In genomic region chr3:117261907-117262518, GRCh38 we compare ENCODE assay signal across 14 cellular contexts.
A peak's percentile ranks its signal among the peaks of the same experiment; 100 is the strongest.
DNase-seq lines count a peak whose midpoint lies in the region; ATAC-seq and TF ChIP-seq lines count a peak whose summit lies in the region.
"Had no signal": no experiment of that assay in that cellular context is flagged by ENCODE, and none has a peak within 500 bp of the region (broad histone marks: within the 10 kb centered on the region; RNA-seq: fewer than 3 reads in every experiment).

No MANE protein-coding gene starts in this region.

- TF ChIP-seq POLR2A in body of pancreas (IDR thresholded peaks at IDR 0.05) = no peak
- no peak for TF ChIP-seq POLR2A in prostate gland (IDR thresholded peaks at IDR 0.05)

- POLR2A ChIA-PET in naive thymus-derived CD8-positive, alpha-beta T cell (lab: Charles Lee) = no interaction called here

- no peaks in the 10 kb centered on the region for H3K27me3 Mint-ChIP-seq in Calu3 (ENCODE audit: unreplicated experiment)
- H3K27me3 Mint-ChIP-seq in naive thymus-derived CD8-positive, alpha-beta T cell = no peaks in the 10 kb centered on the region

- TF ChIP-seq CTCF in Calu3 (IDR thresholded peaks at IDR 0.05; ENCODE audit: unreplicated experiment) = no peak
- no peak for TF ChIP-seq CTCF in body of pancreas (IDR thresholded peaks at IDR 0.05)
- no peak for TF ChIP-seq CTCF in liver (IDR thresholded peaks at IDR 0.05; ENCODE audit: low read depth, low read length, missing input control)
- TF ChIP-seq CTCF in prostate gland (IDR thresholded peaks at IDR 0.05) = no peak

- BruUV-seq in Calu3 (replicated peaks; lab: Mats Ljungman, UMichigan) = no TSS peak

- H3K27ac Mint-ChIP-seq in Calu3 (ENCODE audit: unreplicated experiment) = no peak overlapping the region
- no peak overlapping the region for H3K27ac Mint-ChIP-seq in naive thymus-derived CD8-positive, alpha-beta T cell

- H3K4me1 Mint-ChIP-seq in Calu3 (ENCODE audit: low read depth, unreplicated experiment) = peaks cover 20% of the 10 kb centered on the region
- H3K4me1 Mint-ChIP-seq in naive thymus-derived CD8-positive, alpha-beta T cell = no peaks in the 10 kb centered on the region

- WGBS in body of pancreas, 2 donors = 28 to 29% methylated on average over 3 of the region's 3 CpGs
- 38% methylated on average over 3 of the region's 3 CpGs for WGBS in liver
- 31% methylated on average over 3 of the region's 3 CpGs for WGBS in prostate gland

- intact Hi-C loops in Calu3 (cut with micrococcal nuclease; ENCODE audit: unreplicated experiment) (no loop called here), body of pancreas (cut with DNase I) (no loop called here), prostate gland (cut with DNase I) (no loop called here)

- DNase-seq in Calu3 (peak; percentile 4), body of pancreas (peak in 3 of 4 donors; percentile 16 to 56 (median 40)), prostate gland (ENCODE audit: low spot score) (peak; percentile 55), NCI-H1930 (lab: John Stamatoyannopoulos, UW) (no peak)
- no peak for DNase-seq in naive thymus-derived CD8-positive, alpha-beta T cell
- DNase-seq: MM.1S, NCI-H1105, NCI-H2081 treated with DMSO at 0.1 percent for 48 hours, NCI-H69 had no signal

- CTCF ChIA-PET in Calu3 (lab: Charles Lee) = no interaction called here

- peak in 1 of 2 donors; percentile 27 for TF ChIP-seq RAD21 in liver (IDR thresholded peaks at IDR 0.05)

- H3K27me3 ChIP-seq in body of pancreas (no peaks in the 10 kb centered on the region), liver (ENCODE audit: control insufficient read depth in 4 of 4, insufficient read depth in 4 of 4, low read length in 3 of 4) (no peaks in the 10 kb centered on the region), prostate gland (replicated peaks; ENCODE audit: insufficient read depth) (no peaks in the 10 kb centered on the region)

- H3K36me3 Mint-ChIP-seq in Calu3 (ENCODE audit: insufficient read depth, unreplicated experiment) = no peaks in the 10 kb centered on the region
- no peaks in the 10 kb centered on the region for H3K36me3 Mint-ChIP-seq in naive thymus-derived CD8-positive, alpha-beta T cell

- H3K9me3 Mint-ChIP-seq in Calu3 (ENCODE audit: low read depth, unreplicated experiment) = no peaks in the 10 kb centered on the region
- H3K9me3 Mint-ChIP-seq in naive thymus-derived CD8-positive, alpha-beta T cell = peaks cover 0 to 10% (median 0%) of the 10 kb centered on the region in 9 donors

- ATAC-seq in body of pancreas = peak; percentile 92
- no peak for ATAC-seq in HG03442 (IDR thresholded peaks at IDR 0.05; ENCODE audit: unreplicated experiment)
- ATAC-seq in naive thymus-derived CD8-positive, alpha-beta T cell = no peak
- ATAC-seq: GM12878, Right ventricle myocardium inferior had no signal

- no peak overlapping the region for H3K9ac ChIP-seq in liver (ENCODE audit: low read depth in 1 of 2, low read length in 2 of 2)

- H3K4me1 ChIP-seq in body of pancreas (peaks cover 14% of the 10 kb centered on the region), liver (ENCODE audit: control insufficient read depth in 4 of 4, insufficient read depth in 4 of 4, low read length in 3 of 4) (peaks cover 3 to 7% (median 7%) of the 10 kb centered on the region in 4 donors), prostate gland (replicated peaks) (no peaks in the 10 kb centered on the region)

- H3K4me3 ChIP-seq in body of pancreas (no peak overlapping the region), liver (ENCODE audit: low read depth in 1 of 3, low read length in 3 of 3) (no peak overlapping the region), prostate gland (no peak overlapping the region)
- H3K4me3 ChIP-seq: GM12878, SK-N-MC had no signal

- H3K9me3 ChIP-seq in body of pancreas = no peaks in the 10 kb centered on the region
- no peaks in the 10 kb centered on the region for H3K9me3 ChIP-seq in liver (ENCODE audit: control insufficient read depth in 4 of 4, low read length in 3 of 4)
- no peaks in the 10 kb centered on the region for H3K9me3 ChIP-seq in prostate gland

- no peaks in the 10 kb centered on the region for H3K36me3 ChIP-seq in body of pancreas (replicated peaks in 1 of 2; ENCODE audit: insufficient read depth in 1 of 2, low read depth in 2 of 2)
- H3K36me3 ChIP-seq in liver (ENCODE audit: control insufficient read depth in 4 of 4, insufficient read depth in 3 of 4, low read depth in 1 of 4, low read length in 3 of 4) = no peaks in the 10 kb centered on the region
- no peaks in the 10 kb centered on the region for H3K36me3 ChIP-seq in prostate gland

- no peak overlapping the region for H3K4me3 Mint-ChIP-seq in Calu3 (ENCODE audit: low read depth, unreplicated experiment)
- H3K4me3 Mint-ChIP-seq in naive thymus-derived CD8-positive, alpha-beta T cell = no peak overlapping the region

- peak overlapping the region in 3 of 4 donors; percentile 55 to 84 (median 74) for H3K27ac ChIP-seq in body of pancreas
- peak overlapping the region; percentile 0 to 39 for H3K27ac ChIP-seq in liver (ENCODE audit: low read depth in 1 of 2, low read length in 2 of 2)
- H3K27ac ChIP-seq in prostate gland = peak overlapping the region in 1 of 2 donors; percentile 12
- H3K27ac ChIP-seq: SK-N-MC had no signal

TF ChIP-seq in liver, 16 proteins besides CTCF, POLR2A, EP300 and RAD21:
- TF ChIP-seq, protein P1, sequence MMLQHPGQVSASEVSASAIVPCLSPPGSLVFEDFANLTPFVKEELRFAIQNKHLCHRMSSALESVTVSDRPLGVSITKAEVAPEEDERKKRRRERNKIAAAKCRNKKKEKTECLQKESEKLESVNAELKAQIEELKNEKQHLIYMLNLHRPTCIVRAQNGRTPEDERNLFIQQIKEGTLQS (IDR thresholded peaks at IDR 0.05) = no peak
- TF ChIP-seq SP1 (IDR thresholded peaks at IDR 0.05) (peak; percentile 37), REST (IDR thresholded peaks at IDR 0.05) (no peak), YY1 (IDR thresholded peaks at IDR 0.05) (peak; percentile 56), HNF4A (conservative IDR thresholded peaks at IDR 0.05) (peak in 1 of 2 donors; percentile 10), RXRA (IDR thresholded peaks at IDR 0.05) (peak in 1 of 2 donors; percentile 40)
- TF ChIP-seq, protein P2, sequence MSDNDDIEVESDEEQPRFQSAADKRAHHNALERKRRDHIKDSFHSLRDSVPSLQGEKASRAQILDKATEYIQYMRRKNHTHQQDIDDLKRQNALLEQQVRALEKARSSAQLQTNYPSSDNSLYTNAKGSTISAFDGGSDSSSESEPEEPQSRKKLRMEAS (IDR thresholded peaks at IDR 0.05) = peak; percentile 85
TF ChIP-seq in liver: peak in this region for 5.

Comparison
In these comparisons a context has a peak if more than half of its experiments do, and no peak if none do; other contexts are left out.
1. DNase-seq: peak in Calu3 (single experiment), body of pancreas (3 of 4) and prostate gland (single experiment); none in NCI-H1930 (0 of 2) and naive thymus-derived CD8-positive, alpha-beta T cell (0 of 10).